Comparison of ENCODE assay signal across 17 cellular contexts in genomic region chrY:19167839-19168565, GRCh38.
DNase-seq lines count a peak whose midpoint lies in the region; TF ChIP-seq lines count a peak whose summit lies in the region.
"Had no signal": no experiment of that assay in that cellular context is flagged by ENCODE, and none has a peak within 500 bp of the region (broad histone marks: within the 10 kb centered on the region; RNA-seq: fewer than 3 reads in every experiment).

No MANE protein-coding gene starts in this region.

- peak; percentile 39 for DNase-seq in LoVo (ENCODE audit: low spot score)
- DNase-seq in epithelial cell of prostate (ENCODE audit: low read depth, low spot score), result peak; percentile 68
- DNase-seq in renal cortical epithelial cell (ENCODE audit: low read depth), result peak; percentile 86
- DNase-seq in activated CD4-positive, alpha-beta T cell treated with anti-CD3 and anti-CD28 coated beads, Interleukin-2, amount 50 U/mL, for 1 hour, result no peak
- no peak for DNase-seq in HK-2 (ENCODE audit: unreplicated experiment)
- no peak for DNase-seq in MV-4-11 (lab: John Stamatoyannopoulos, UW)
- DNase-seq in stimulated activated naive CD4-positive, alpha-beta T cell treated with Interleukin-2 at 50 U/mL for 16 hours (lab: John Stamatoyannopoulos, UW), result no peak
- DNase-seq: ACHN; AML-193; Calu3; CD4-positive, alpha-beta T cell; DMS79 treated with DMSO at 0.1 percent for 48 hours; GF-D8; IMR-90 had no signal

- H3K27ac ChIP-seq in VCaP (peak overlapping the region; percentile 74), epithelial cell of prostate (peak overlapping the region; percentile 79)
- H3K27ac ChIP-seq: C4-2B, HL-60 had no signal

- no peak for TF ChIP-seq CTCF in VCaP (conservative IDR thresholded peaks at IDR 0.05)

Comparison
In these comparisons a context has a peak if more than half of its experiments do, and no peak if none do; other contexts are left out.
1. DNase-seq: peak in LoVo (single experiment), epithelial cell of prostate (single experiment) and renal cortical epithelial cell (single experiment); none in activated CD4-positive, alpha-beta T cell treated with anti-CD3 and anti-CD28 coated beads, Interleukin-2, amount 50 U/mL, for 1 hour (single experiment), HK-2 (single experiment), MV-4-11 (single experiment) and stimulated activated naive CD4-positive, alpha-beta T cell treated with Interleukin-2 at 50 U/mL for 16 hours (single experiment).